Comparison of ENCODE assay signal across 17 cellular contexts in the genomic region with DNA sequence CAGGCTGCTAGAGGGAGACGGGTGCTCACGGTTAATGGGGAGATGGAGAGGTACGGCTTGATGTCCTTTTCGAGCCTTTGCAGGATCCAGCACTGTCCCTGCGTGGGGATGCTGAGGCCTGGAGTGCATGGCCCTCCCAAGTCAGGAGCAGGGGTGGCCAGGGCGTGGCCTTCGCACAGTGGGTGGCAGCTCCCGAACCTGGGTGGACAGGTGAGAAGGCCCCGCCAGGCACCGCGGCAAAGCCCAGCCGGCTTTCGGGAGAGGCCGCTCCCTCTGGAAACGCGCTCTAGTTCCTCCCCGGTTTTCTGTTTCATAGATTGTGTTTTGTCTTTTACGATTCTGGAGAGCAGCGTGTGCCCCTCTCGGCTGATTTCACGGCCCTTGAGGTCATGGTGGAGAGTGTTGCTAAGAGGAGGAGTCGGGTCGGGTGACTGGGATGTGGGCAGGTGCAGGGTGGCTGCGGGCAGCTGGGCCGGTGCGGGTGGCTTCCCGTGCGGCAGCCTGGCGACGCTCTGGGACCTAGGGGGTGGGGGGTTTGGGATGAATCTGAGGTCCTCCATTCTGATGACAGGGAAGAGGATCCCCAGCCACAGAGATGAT.
"Had no signal": no experiment of that assay in that cellular context is flagged by ENCODE, and none has a peak within 500 bp of the region (broad histone marks: within the 10 kb centered on the region; RNA-seq: fewer than 3 reads in every experiment).

No MANE protein-coding gene starts in this region.

- H3K27ac Mint-ChIP-seq: activated T-helper 2 cell treated with anti-CD3 and anti-CD28 coated beads, Interferon-gamma antibody, Interleukin-2, Interleukin-4, amounts not matched to agents 10 μg/mL and 5 μg/mL and 100 μg/mL, durations not matched to agents 14 hours and 24 hours and 36 hours; stimulated activated effector memory CD8-positive, alpha-beta T cell treated with anti-CD3 and anti-CD28 coated beads, Interleukin-12 subunit alpha, Interleukin-12 subunit beta, amount 100 ng/mL, for 72 hours had no signal

- H3K4me1 Mint-ChIP-seq: activated naive CD8-positive, alpha-beta T cell treated with anti-CD3 and anti-CD28 coated beads, Interleukin-2, amount 50 U/mL, for 24 hours had no signal

- ATAC-seq: activated naive CD8-positive, alpha-beta T cell treated with anti-CD3 and anti-CD28 coated beads, Interleukin-2, amount 50 U/mL, for 24 hours; gastroesophageal sphincter; heart right ventricle; left lung; sciatic nerve; stimulated activated effector memory CD8-positive, alpha-beta T cell treated with anti-CD3 and anti-CD28 coated beads, Interleukin-12 subunit alpha, Interleukin-12 subunit beta, amount 100 ng/mL, for 72 hours had no signal

- H3K27ac ChIP-seq: esophagus muscularis mucosa, gastroesophageal sphincter, heart right ventricle, left lung, thoracic aorta, upper lobe of left lung had no signal

- H3K9me3 Mint-ChIP-seq: stimulated activated effector memory CD8-positive, alpha-beta T cell treated with anti-CD3 and anti-CD28 coated beads, Interleukin-12 subunit alpha, Interleukin-12 subunit beta, amount 100 ng/mL, for 72 hours had no signal

- H3K9me3 ChIP-seq: esophagus muscularis mucosa, gastroesophageal sphincter, heart right ventricle, thoracic aorta, upper lobe of left lung had no signal

- DNase-seq: activated naive CD4-positive, alpha-beta T cell treated with anti-CD3 and anti-CD28 coated beads for 36 hours; activated naive CD8-positive, alpha-beta T cell treated with anti-CD3 and anti-CD28 coated beads, Interleukin-2, amount 50 U/mL, for 24 hours; anterior cingulate cortex; cerebellar nuclear complex; effector CD4-positive, alpha-beta T cell; stimulated activated CD4-positive, alpha-beta T cell treated with anti-CD3 and anti-CD28 coated beads, Interleukin-4, amount 100 ng/mL, for 24 hours; SW 1271 had no signal

- H3K27me3 ChIP-seq: esophagus muscularis mucosa, gastroesophageal sphincter, heart right ventricle, left lung, upper lobe of left lung had no signal

- FAIRE-seq: endothelial cell of umbilical vein had no signal

- H3K4me1 ChIP-seq: esophagus muscularis mucosa, gastroesophageal sphincter, heart right ventricle, left lung, upper lobe of left lung had no signal

- H3K4me3 Mint-ChIP-seq: activated naive CD4-positive, alpha-beta T cell treated with anti-CD3 and anti-CD28 coated beads for 36 hours; activated naive CD8-positive, alpha-beta T cell treated with anti-CD3 and anti-CD28 coated beads, Interleukin-2, amount 50 U/mL, for 24 hours; stimulated activated effector memory CD8-positive, alpha-beta T cell treated with anti-CD3 and anti-CD28 coated beads, Interleukin-12 subunit alpha, Interleukin-12 subunit beta, amount 100 ng/mL, for 72 hours had no signal

- H3K27me3 Mint-ChIP-seq: activated naive CD8-positive, alpha-beta T cell treated with anti-CD3 and anti-CD28 coated beads, Interleukin-2, amount 50 U/mL, for 24 hours had no signal

- H3K4me3 ChIP-seq: esophagus muscularis mucosa, gastroesophageal sphincter, heart right ventricle, left lung, thoracic aorta, upper lobe of left lung had no signal
